29 cellular contexts compared by ENCODE assay signal in the genomic region with DNA sequence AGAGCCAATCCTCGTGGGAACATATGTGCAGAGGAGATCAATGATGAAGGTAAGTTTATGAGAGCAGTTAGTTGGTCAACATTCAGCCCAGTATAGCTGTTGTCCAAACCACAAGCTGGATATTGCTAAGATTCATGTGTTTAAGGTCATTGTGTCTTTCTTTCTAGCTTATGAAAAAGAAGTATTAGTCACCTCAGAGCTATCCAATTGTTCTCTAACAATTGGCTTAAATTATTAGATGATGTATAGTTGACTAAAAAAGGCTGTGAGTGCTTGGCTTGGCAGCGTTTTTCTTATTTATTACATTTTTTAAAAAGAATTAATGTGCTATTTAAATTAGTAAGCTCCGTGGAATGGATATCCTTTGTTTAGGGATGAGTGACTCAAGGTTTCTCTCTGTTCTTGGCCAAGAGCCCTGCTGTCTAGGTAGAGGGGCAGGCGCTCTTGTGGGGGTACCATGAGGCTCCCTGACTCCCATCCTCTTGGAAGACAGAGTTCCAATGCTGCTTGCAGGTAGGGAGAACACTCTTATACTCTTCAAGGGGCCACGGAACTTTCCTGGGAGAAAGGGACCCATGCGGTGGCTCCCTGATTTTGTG.
"Had no signal": no experiment of that assay in that cellular context is flagged by ENCODE, and none has a peak within 500 bp of the region (broad histone marks: within the 10 kb centered on the region; RNA-seq: fewer than 3 reads in every experiment).

No MANE protein-coding gene starts in this region.

- H3K27me3 Mint-ChIP-seq: effector memory CD8-positive, alpha-beta T cell had no signal

- H3K27me3 ChIP-seq: esophagus muscularis mucosa, neutrophil, right lobe of liver, tibial nerve had no signal

- H3K9me3 ChIP-seq: esophagus muscularis mucosa, lower lobe of right lung, neutrophil, right lobe of liver, tibial nerve had no signal

- H3K4me3 ChIP-seq: esophagus muscularis mucosa, lower lobe of right lung, right lobe of liver, tibial nerve had no signal

- H3K36me3 ChIP-seq: esophagus muscularis mucosa, lower lobe of right lung, neutrophil, right lobe of liver, tibial nerve, WERI-Rb-1 had no signal

- H3K27ac ChIP-seq: esophagus muscularis mucosa, lower lobe of right lung, neutrophil, right lobe of liver, tibial nerve, WERI-Rb-1 had no signal

- H3K27ac Mint-ChIP-seq: activated T-helper 1 cell treated with anti-CD3 and anti-CD28 coated beads, Interleukin-12 subunit alpha, Interleukin-12 subunit beta, Interleukin-2, Interleukin-4 antibody, amounts not matched to agents 30 ng/mL and 10 ng/mL and 1 ng/mL, durations not matched to agents 14 hours and 24 hours and 36 hours; brain; effector memory CD8-positive, alpha-beta T cell; nephron progenitor cell; T-helper 1 cell treated with Interleukin-12 subunit alpha and Interleukin-12 subunit beta and Interleukin-4 antibody, amounts not matched to agents 30 μg/mL and 1 μg/mL, for 36 hours had no signal

- H3K4me3 Mint-ChIP-seq: activated T-helper 1 cell treated with anti-CD3 and anti-CD28 coated beads, Interleukin-12 subunit alpha, Interleukin-12 subunit beta, Interleukin-2, Interleukin-4 antibody, amounts not matched to agents 30 ng/mL and 10 ng/mL and 1 ng/mL, durations not matched to agents 14 hours and 24 hours and 36 hours; brain; effector memory CD8-positive, alpha-beta T cell; nephron progenitor cell; T-helper 1 cell treated with Interleukin-12 subunit alpha and Interleukin-12 subunit beta and Interleukin-4 antibody, amounts not matched to agents 30 μg/mL and 1 μg/mL, for 36 hours had no signal

- H3K9me3 Mint-ChIP-seq: nephron progenitor cell had no signal

- DNase-seq: activated CD4-positive, alpha-beta T cell treated with anti-CD3 and anti-CD28 coated beads for 48 hours; activated CD4-positive, alpha-beta T cell treated with anti-CD3 and anti-CD28 coated beads, Interleukin-2, amount 50 U/mL, for 48 hours; activated CD8-positive, alpha-beta memory T cell treated with anti-CD3 and anti-CD28 coated beads, Interleukin-2, amount 50 U/mL, for 4 hours; activated effector memory CD4-positive, alpha-beta T cell treated with anti-CD3 and anti-CD28 coated beads, Interleukin-2, amount 50 U/mL, for 16 hours; activated naive CD4-positive, alpha-beta T cell treated with anti-CD3 and anti-CD28 coated beads, Interleukin-2, amount 50 U/mL, for 16 hours; activated T-cell treated with anti-CD3 and anti-CD28 coated beads, Interleukin-2, amount 50 U/mL, for 1 hour; amygdala; caudate nucleus; cortex of kidney; effector memory CD8-positive, alpha-beta T cell; head of caudate nucleus; hippocampal formation; lower lobe of right lung; mesendoderm; nephron progenitor cell; right lobe of liver; stimulated activated CD4-positive, alpha-beta T cell treated with anti-CD3 and anti-CD28 coated beads, Interleukin-2, amount 100 ng/mL, for 48 hours; stimulated activated naive CD4-positive, alpha-beta T cell treated with Interleukin-2 at 50 U/mL for 16 hours; SW 1271; T-helper 9 cell; WERI-Rb-1 had no signal

- H3K36me3 Mint-ChIP-seq: brain had no signal

- ATAC-seq: activated CD4-positive, CD25-positive, alpha-beta regulatory T cell treated with anti-CD3 and anti-CD28 coated beads, Interleukin-2, amount 50 U/mL, for 24 hours; effector memory CD8-positive, alpha-beta T cell; left lobe of liver; lower lobe of right lung; right lobe of liver had no signal

- H3K4me1 ChIP-seq: esophagus muscularis mucosa, lower lobe of right lung, right lobe of liver, tibial nerve had no signal
